ENCODE assay signal across 30 cellular contexts in genomic region chr4:3235030-3235345, GRCh38.
"Had no signal": no experiment of that assay in that cellular context is flagged by ENCODE, and none has a peak within 500 bp of the region (broad histone marks: within the 10 kb centered on the region; RNA-seq: fewer than 3 reads in every experiment).

No MANE protein-coding gene starts in this region.

- ATAC-seq: activated CD4-positive, alpha-beta T cell treated with anti-CD3 and anti-CD28 coated beads for 36 hours; activated CD4-positive, CD25-positive, alpha-beta regulatory T cell treated with anti-CD3 and anti-CD28 coated beads, Interleukin-2, amount 50 U/mL, for 24 hours; activated T-cell treated with anti-CD3 and anti-CD28 coated beads, Interleukin-2, amount 50 U/mL, for 72 hours; activated T-helper 17 cell treated with anti-CD3 and anti-CD28 coated beads, Interleukin-2, amount 50 U/mL, for 72 hours; body of pancreas; Panc1; WTC11 had no signal

- H3K4me1 ChIP-seq: breast epithelium had no signal

- H3K4me1 Mint-ChIP-seq: activated CD4-positive, alpha-beta T cell treated with anti-CD3 and anti-CD28 coated beads, Interleukin-2, amount 10 ng/mL, durations not matched to agents 7 days and 5 days; activated naive CD4-positive, alpha-beta T cell treated with anti-CD3 and anti-CD28 coated beads, Interleukin-2, amount 50 U/mL, for 24 hours; activated T-helper 17 cell treated with anti-CD3 and anti-CD28 coated beads, Interleukin-2, amount 50 U/mL, for 72 hours had no signal

- H3K36me3 ChIP-seq: breast epithelium had no signal

- H3K27ac ChIP-seq: adrenal gland, body of pancreas, breast epithelium, SJSA1 had no signal

- H3K27me3 ChIP-seq: adrenal gland, body of pancreas, breast epithelium, SJSA1 had no signal

- H3K27me3 Mint-ChIP-seq: activated CD4-positive, alpha-beta T cell treated with anti-CD3 and anti-CD28 coated beads for 36 hours; activated CD4-positive, alpha-beta T cell treated with anti-CD3 and anti-CD28 coated beads, Interleukin-2, amount 10 ng/mL, durations not matched to agents 7 days and 5 days; activated naive CD4-positive, alpha-beta T cell treated with anti-CD3 and anti-CD28 coated beads, Interleukin-2, amount 50 U/mL, for 24 hours; activated T-helper 17 cell treated with anti-CD3 and anti-CD28 coated beads, Interleukin-2, amount 50 U/mL, for 72 hours had no signal

- H3K9me3 Mint-ChIP-seq: activated CD4-positive, alpha-beta T cell treated with anti-CD3 and anti-CD28 coated beads, Interleukin-2, amount 10 ng/mL, durations not matched to agents 7 days and 5 days; activated naive CD4-positive, alpha-beta T cell treated with anti-CD3 and anti-CD28 coated beads, Interleukin-2, amount 50 U/mL, for 24 hours; activated T-cell treated with anti-CD3 and anti-CD28 coated beads, Interleukin-2, amount 50 U/mL, for 72 hours; activated T-helper 17 cell treated with anti-CD3 and anti-CD28 coated beads, Interleukin-2, amount 50 U/mL, for 72 hours; T-helper 1 cell treated with Interleukin-12 subunit alpha and Interleukin-12 subunit beta and Interleukin-4 antibody, amounts not matched to agents 30 μg/mL and 1 μg/mL, for 36 hours; T-helper 2 cell treated with Interferon-gamma antibody and Interleukin-4, amounts not matched to agents 5 μg/mL and 100 μg/mL, for 36 hours; WTC11 had no signal

- H3K4me3 ChIP-seq: adrenal gland, body of pancreas, breast epithelium, SJSA1 had no signal

- H3K9me3 ChIP-seq: adrenal gland, body of pancreas, breast epithelium, SJSA1, SK-N-SH had no signal

- H3K4me3 Mint-ChIP-seq: activated CD4-positive, alpha-beta T cell treated with anti-CD3 and anti-CD28 coated beads for 36 hours; activated CD4-positive, alpha-beta T cell treated with anti-CD3 and anti-CD28 coated beads, Interleukin-2, amount 10 ng/mL, durations not matched to agents 7 days and 5 days; activated naive CD4-positive, alpha-beta T cell treated with anti-CD3 and anti-CD28 coated beads, Interleukin-2, amount 50 U/mL, for 24 hours; activated T-cell treated with anti-CD3 and anti-CD28 coated beads, Interleukin-2, amount 50 U/mL, for 72 hours; activated T-helper 17 cell treated with anti-CD3 and anti-CD28 coated beads, Interleukin-2, amount 50 U/mL, for 72 hours; T-helper 1 cell treated with Interleukin-12 subunit alpha and Interleukin-12 subunit beta and Interleukin-4 antibody, amounts not matched to agents 30 μg/mL and 1 μg/mL, for 36 hours; T-helper 2 cell treated with Interferon-gamma antibody and Interleukin-4, amounts not matched to agents 5 μg/mL and 100 μg/mL, for 36 hours; WTC11 had no signal

- DNase-seq: activated CD4-positive, alpha-beta T cell treated with anti-CD3 and anti-CD28 coated beads for 36 hours; activated CD4-positive, alpha-beta T cell treated with anti-CD3 and anti-CD28 coated beads, Interleukin-2, amount 10 ng/mL, durations not matched to agents 7 days and 5 days; activated CD4-positive, alpha-beta T cell treated with anti-CD3 and anti-CD28 coated beads, Interleukin-2, amount 50 U/mL, for 48 hours; activated effector memory CD4-positive, alpha-beta T cell treated with anti-CD3 and anti-CD28 coated beads, Interleukin-2, amount 50 U/mL, for 16 hours; activated naive CD4-positive, alpha-beta T cell; activated T-cell treated with anti-CD3 and anti-CD28 coated beads, Interleukin-2, amount 50 U/mL, for 1 hour; activated T-cell treated with anti-CD3 and anti-CD28 coated beads, Interleukin-2, amount 50 U/mL, for 72 hours; adrenal gland; body of pancreas; Kasumi-1; KG1; MM.1S; MV-4-11; NCI-H1092; NCI-H1436 treated with DMSO at 0.1 percent for 48 hours; NCI-H1694 treated with DMSO at 0.1 percent for 48 hours; NCI-H2029; NCI-H345; NCI-H524 treated with DMSO at 0.1 percent for 48 hours; SHP77 treated with DMSO at 0.1 percent for 48 hours had no signal

- H3K27ac Mint-ChIP-seq: activated CD4-positive, alpha-beta T cell treated with anti-CD3 and anti-CD28 coated beads for 36 hours; activated CD4-positive, alpha-beta T cell treated with anti-CD3 and anti-CD28 coated beads, Interleukin-2, amount 10 ng/mL, durations not matched to agents 7 days and 5 days; activated naive CD4-positive, alpha-beta T cell treated with anti-CD3 and anti-CD28 coated beads, Interleukin-2, amount 50 U/mL, for 24 hours; activated T-cell treated with anti-CD3 and anti-CD28 coated beads, Interleukin-2, amount 50 U/mL, for 72 hours; T-helper 1 cell treated with Interleukin-12 subunit alpha and Interleukin-12 subunit beta and Interleukin-4 antibody, amounts not matched to agents 30 μg/mL and 1 μg/mL, for 36 hours; T-helper 2 cell treated with Interferon-gamma antibody and Interleukin-4, amounts not matched to agents 5 μg/mL and 100 μg/mL, for 36 hours; WTC11 had no signal
